ENCODE assay signal across 1 cellular context in genomic region chr4:153502584-153502983, GRCh38.
TF ChIP-seq lines count a peak whose summit lies in the region.

No MANE protein-coding gene starts in this region.

TF ChIP-seq in GM12878, 131 proteins besides CTCF, POLR2A, EP300 and RAD21 (continued from another document):
- TF ChIP-seq, protein P1, sequence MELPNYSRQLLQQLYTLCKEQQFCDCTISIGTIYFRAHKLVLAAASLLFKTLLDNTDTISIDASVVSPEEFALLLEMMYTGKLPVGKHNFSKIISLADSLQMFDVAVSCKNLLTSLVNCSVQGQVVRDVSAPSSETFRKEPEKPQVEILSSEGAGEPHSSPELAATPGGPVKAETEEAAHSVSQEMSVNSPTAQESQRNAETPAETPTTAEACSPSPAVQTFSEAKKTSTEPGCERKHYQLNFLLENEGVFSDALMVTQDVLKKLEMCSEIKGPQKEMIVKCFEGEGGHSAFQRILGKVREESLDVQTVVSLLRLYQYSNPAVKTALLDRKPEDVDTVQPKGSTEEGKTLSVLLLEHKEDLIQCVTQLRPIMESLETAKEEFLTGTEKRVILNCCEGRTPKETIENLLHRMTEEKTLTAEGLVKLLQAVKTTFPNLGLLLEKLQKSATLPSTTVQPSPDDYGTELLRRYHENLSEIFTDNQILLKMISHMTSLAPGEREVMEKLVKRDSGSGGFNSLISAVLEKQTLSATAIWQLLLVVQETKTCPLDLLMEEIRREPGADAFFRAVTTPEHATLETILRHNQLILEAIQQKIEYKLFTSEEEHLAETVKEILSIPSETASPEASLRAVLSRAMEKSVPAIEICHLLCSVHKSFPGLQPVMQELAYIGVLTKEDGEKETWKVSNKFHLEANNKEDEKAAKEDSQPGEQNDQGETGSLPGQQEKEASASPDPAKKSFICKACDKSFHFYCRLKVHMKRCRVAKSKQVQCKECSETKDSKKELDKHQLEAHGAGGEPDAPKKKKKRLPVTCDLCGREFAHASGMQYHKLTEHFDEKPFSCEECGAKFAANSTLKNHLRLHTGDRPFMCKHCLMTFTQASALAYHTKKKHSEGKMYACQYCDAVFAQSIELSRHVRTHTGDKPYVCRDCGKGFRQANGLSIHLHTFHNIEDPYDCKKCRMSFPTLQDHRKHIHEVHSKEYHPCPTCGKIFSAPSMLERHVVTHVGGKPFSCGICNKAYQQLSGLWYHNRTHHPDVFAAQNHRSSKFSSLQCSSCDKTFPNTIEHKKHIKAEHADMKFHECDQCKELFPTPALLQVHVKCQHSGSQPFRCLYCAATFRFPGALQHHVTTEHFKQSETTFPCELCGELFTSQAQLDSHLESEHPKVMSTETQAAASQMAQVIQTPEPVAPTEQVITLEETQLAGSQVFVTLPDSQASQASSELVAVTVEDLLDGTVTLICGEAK (IDR thresholded peaks at IDR 0.05; ENCODE audit: borderline replicate concordance), result no peak
- no peak for TF ChIP-seq SUPT20H (IDR thresholded peaks at IDR 0.05; ENCODE audit: borderline replicate concordance, control insufficient read depth, low read depth, low read length)
TF ChIP-seq in GM12878: peak in this region for 0.
